14 cellular contexts compared by ENCODE assay signal in genomic region chr3:47485812-47486211, GRCh38.
"Had no signal": no experiment of that assay in that cellular context is flagged by ENCODE, and none has a peak within 500 bp of the region (broad histone marks: within the 10 kb centered on the region; RNA-seq: fewer than 3 reads in every experiment).

No MANE protein-coding gene starts in this region.

- H3K36me3 ChIP-seq: right lobe of liver had no signal

- H3K27me3 ChIP-seq: esophagus squamous epithelium, right lobe of liver, stomach, testis had no signal

- DNase-seq: activated CD4-positive, alpha-beta memory T cell treated with anti-CD3 and anti-CD28 coated beads for 36 hours; activated CD4-positive, alpha-beta T cell treated with anti-CD3 and anti-CD28 coated beads for 36 hours; activated CD8-positive, alpha-beta memory T cell treated with anti-CD3 and anti-CD28 coated beads, Interleukin-2, amount 10 ng/mL, durations not matched to agents 7 days and 5 days; activated naive CD4-positive, alpha-beta T cell treated with anti-CD3 and anti-CD28 coated beads, Interleukin-2, amount 50 U/mL, for 16 hours; activated T-cell treated with anti-CD3 and anti-CD28 coated beads, Interleukin-2, amount 50 U/mL, for 1 hour; esophagus squamous epithelium; head of caudate nucleus; immature natural killer cell; midbrain; right lobe of liver; stimulated activated CD4-positive, alpha-beta T cell treated with anti-CD3 and anti-CD28 coated beads, Interleukin-1b, Interleukin-23, amount 100 ng/mL, for 48 hours; stomach; testis; WERI-Rb-1 had no signal

- H3K4me3 ChIP-seq: esophagus squamous epithelium, right lobe of liver, stomach, testis had no signal

- H3K9me3 ChIP-seq: esophagus squamous epithelium, right lobe of liver, stomach, testis had no signal

- H3K4me1 ChIP-seq: esophagus squamous epithelium, right lobe of liver, stomach had no signal

- ATAC-seq: activated CD4-positive, alpha-beta T cell treated with anti-CD3 and anti-CD28 coated beads for 36 hours; activated CD8-positive, alpha-beta memory T cell treated with anti-CD3 and anti-CD28 coated beads, Interleukin-2, amount 10 ng/mL, durations not matched to agents 7 days and 5 days; right lobe of liver had no signal

- H3K27ac ChIP-seq: esophagus squamous epithelium, right lobe of liver, stomach, testis, WERI-Rb-1 had no signal
